In the genomic region with DNA sequence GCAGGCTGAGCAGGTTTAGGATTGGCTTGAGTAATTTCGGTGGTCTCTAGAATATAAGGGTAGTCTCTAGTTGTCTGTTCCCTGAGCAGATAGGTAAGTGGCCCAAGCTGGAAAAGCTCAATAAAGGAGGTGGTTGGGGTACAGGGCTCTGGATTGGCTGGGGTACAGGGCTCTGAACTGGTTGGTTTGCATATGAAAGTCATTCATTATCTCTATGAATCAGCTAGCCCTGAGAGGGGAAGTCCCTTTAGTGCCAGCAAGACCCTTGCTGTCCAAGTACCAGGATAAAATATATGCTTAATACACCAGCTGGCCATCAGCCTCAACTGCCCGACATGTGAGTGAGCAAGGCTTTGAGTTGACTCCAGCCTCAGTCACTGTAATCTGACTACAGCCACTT, we compare ENCODE assay signal across 25 cellular contexts.
DNase-seq lines count a peak whose midpoint lies in the region; ATAC-seq, FAIRE-seq and TF ChIP-seq lines count a peak whose summit lies in the region.
"Had no signal": no experiment of that assay in that cellular context is flagged by ENCODE, and none has a peak within 500 bp of the region (broad histone marks: within the 10 kb centered on the region; RNA-seq: fewer than 3 reads in every experiment).

No MANE protein-coding gene starts in this region.

- no peak for TF ChIP-seq POLR2A in GM12878 (IDR thresholded peaks at IDR 0.05; ENCODE audit: low read depth, low read length)

- no peak for TF ChIP-seq RAD21 in GM12878 (IDR thresholded peaks at IDR 0.05; ENCODE audit: insufficient read depth, low read depth, low read length)

- 0% methylated on average over 2 of the region's 2 CpGs for WGBS in GM12878 (ENCODE audit: insufficient coverage, insufficient replicate concordance, low lambda C conversion rate, missing lambda C conversion rate)

- no TSS peak for BruUV-seq in GM12878 (replicated peaks; lab: Mats Ljungman, UMichigan)

- ATAC-seq in activated naive CD8-positive, alpha-beta T cell treated with anti-CD3 and anti-CD28 coated beads, Interleukin-2, amount 50 U/mL, for 24 hours: peak; percentile 33
- ATAC-seq in GM12878 (peak; percentile 38; the same call in 2 of the 3 replicates), HG03342 (IDR thresholded peaks at IDR 0.05; ENCODE audit: unreplicated experiment) (no peak), HG03095 (IDR thresholded peaks at IDR 0.05; ENCODE audit: unreplicated experiment) (no peak)
- ATAC-seq in stimulated activated memory B cell treated with anti-CD40 and anti-IgM and Interleukin-4, amounts not matched to agents 10 μg/mL and 1 μg/mL and 100 μg/mL, for 72 hours: peak; percentile 36
- peak; percentile 56 for ATAC-seq in stimulated activated naive CD8-positive, alpha-beta T cell treated with anti-CD3 and anti-CD28 coated beads, Interleukin-15, amount 100 ng/mL, for 72 hours
- ATAC-seq: CD8-positive, alpha-beta T cell had no signal

- no peak for TF ChIP-seq EP300 in GM12878 (IDR thresholded peaks at IDR 0.05; ENCODE audit: borderline replicate concordance in 1 of 2, control insufficient read depth in 1 of 2, low read depth in 2 of 2, low read length in 2 of 2)

- H3K27ac Mint-ChIP-seq in activated naive CD8-positive, alpha-beta T cell treated with anti-CD3 and anti-CD28 coated beads, Interleukin-2, amount 50 U/mL, for 24 hours: no peak overlapping the region
- no peak overlapping the region for H3K27ac Mint-ChIP-seq in activated naive CD8-positive, alpha-beta T cell treated with anti-CD3 and anti-CD28 coated beads for 36 hours
- no peak overlapping the region for H3K27ac Mint-ChIP-seq in stimulated activated memory B cell treated with anti-CD40 and anti-IgM and Interleukin-4, amounts not matched to agents 10 μg/mL and 1 μg/mL and 100 μg/mL, for 72 hours
- H3K27ac Mint-ChIP-seq in stimulated activated naive CD8-positive, alpha-beta T cell treated with anti-CD3 and anti-CD28 coated beads, Interleukin-15, amount 100 ng/mL, for 72 hours: no peak overlapping the region
- H3K27ac Mint-ChIP-seq: B cell; CD4-positive, CD25-positive, alpha-beta regulatory T cell; CD8-positive, alpha-beta T cell; HFFc6 had no signal

- CTCF ChIA-PET in GM12878 (lab: Yijun Ruan, JAX): no interaction called here

- no peak for DNase-seq in activated naive CD8-positive, alpha-beta T cell treated with anti-CD3 and anti-CD28 coated beads, Interleukin-2, amount 50 U/mL, for 24 hours
- DNase-seq in activated naive CD8-positive, alpha-beta T cell treated with anti-CD3 and anti-CD28 coated beads for 36 hours: no peak
- no peak for DNase-seq in GM12878 (ENCODE audit: low read depth, low spot score)
- no peak for DNase-seq in stimulated activated naive CD8-positive, alpha-beta T cell treated with anti-CD3 and anti-CD28 coated beads, Interleukin-15, amount 100 ng/mL, for 72 hours
- DNase-seq in stimulated activated CD4-positive, alpha-beta T cell treated with anti-CD3 and anti-CD28 coated beads, Interleukin-2, amount 100 ng/mL, for 24 hours: no peak
- DNase-seq: Caco-2; CD4-positive, CD25-positive, alpha-beta regulatory T cell; CD8-positive, alpha-beta T cell; DMS153; DND-41; GOT3; HFFc6 had no signal

- in situ Hi-C loops in GM12878 (cut with MboI): no loop called here

- no peaks in the 10 kb centered on the region for H3K36me3 ChIP-seq in GM12878 (ENCODE audit: control insufficient read depth in 2 of 2, insufficient read depth in 2 of 2, low read length in 1 of 2)
- H3K36me3 ChIP-seq: BLaER1, HAP-1 had no signal

- no peak overlapping the region for H3K4me3 ChIP-seq in GM12878
- H3K4me3 ChIP-seq: BLaER1, HAP-1 had no signal

- no peak overlapping the region for H3K4me2 ChIP-seq in GM12878 (ENCODE audit: control insufficient read depth, insufficient read depth)
- H3K4me2 ChIP-seq: BLaER1 had no signal

- H3K4me1 ChIP-seq in GM12878 (ENCODE audit: control insufficient read depth, insufficient read depth, low read length): no peaks in the 10 kb centered on the region
- H3K4me1 ChIP-seq: Caco-2, HAP-1 had no signal

- H3K36me3 Mint-ChIP-seq in activated naive CD8-positive, alpha-beta T cell treated with anti-CD3 and anti-CD28 coated beads, Interleukin-2, amount 50 U/mL, for 24 hours (ENCODE audit: low read depth): no peaks in the 10 kb centered on the region
- H3K36me3 Mint-ChIP-seq in activated naive CD8-positive, alpha-beta T cell treated with anti-CD3 and anti-CD28 coated beads for 36 hours: no peaks in the 10 kb centered on the region
- peaks cover 6% of the 10 kb centered on the region for H3K36me3 Mint-ChIP-seq in stimulated activated memory B cell treated with anti-CD40 and anti-IgM and Interleukin-4, amounts not matched to agents 10 μg/mL and 1 μg/mL and 100 μg/mL, for 72 hours
- H3K36me3 Mint-ChIP-seq: CD8-positive, alpha-beta T cell had no signal

- H3K27me3 ChIP-seq in GM12878 (replicated peaks in 1 of 2; ENCODE audit: control insufficient read depth in 2 of 2, insufficient read depth in 2 of 2, low read length in 1 of 2): no peaks in the 10 kb centered on the region; a peak in 1 of 4 replicates
- H3K27me3 ChIP-seq: BLaER1 had no signal

- no peak for TF ChIP-seq CTCF in GM12878 (IDR thresholded peaks at IDR 0.05 in 2 of 3, conservative IDR thresholded peaks at IDR 0.05 in 1 of 3; ENCODE audit: control insufficient read depth in 2 of 3, extremely low read depth in 1 of 3, insufficient read depth in 1 of 3, low read depth in 3 of 3, low read length in 3 of 3)

- no peak overlapping the region for H3K27ac ChIP-seq in GM12878 (ENCODE audit: control insufficient read depth, insufficient read depth)
- H3K27ac ChIP-seq: 22Rv1, BLaER1, C4-2B had no signal

- H3K4me1 Mint-ChIP-seq in activated naive CD8-positive, alpha-beta T cell treated with anti-CD3 and anti-CD28 coated beads, Interleukin-2, amount 50 U/mL, for 24 hours: no peaks in the 10 kb centered on the region
- H3K4me1 Mint-ChIP-seq in activated naive CD8-positive, alpha-beta T cell treated with anti-CD3 and anti-CD28 coated beads for 36 hours: peaks cover 3% of the 10 kb centered on the region
- no peaks in the 10 kb centered on the region for H3K4me1 Mint-ChIP-seq in stimulated activated memory B cell treated with anti-CD40 and anti-IgM and Interleukin-4, amounts not matched to agents 10 μg/mL and 1 μg/mL and 100 μg/mL, for 72 hours
- peaks cover 6% of the 10 kb centered on the region for H3K4me1 Mint-ChIP-seq in stimulated activated naive CD8-positive, alpha-beta T cell treated with anti-CD3 and anti-CD28 coated beads, Interleukin-15, amount 100 ng/mL, for 72 hours
- H3K4me1 Mint-ChIP-seq: B cell had no signal

- intact Hi-C loops in GM12878 (cut with micrococcal nuclease; ENCODE audit: unreplicated experiment): no loop called here

- H3K9me3 ChIP-seq in GM12878 (replicated peaks; ENCODE audit: control insufficient read depth, insufficient read depth, low read length): no peaks in the 10 kb centered on the region
- H3K9me3 ChIP-seq: BLaER1, HAP-1 had no signal

- no peak overlapping the region for H2AFZ ChIP-seq in GM12878 (ENCODE audit: control insufficient read depth, low read depth, low read length)

- SMC1A ChIA-PET in GM12878 (lab: Charles Lee; ENCODE audit: uncharacterized antibody, unreplicated experiment): no interaction called here

- no peaks in the 10 kb centered on the region for H3K9me3 Mint-ChIP-seq in activated naive CD8-positive, alpha-beta T cell treated with anti-CD3 and anti-CD28 coated beads, Interleukin-2, amount 50 U/mL, for 24 hours
- no peaks in the 10 kb centered on the region for H3K9me3 Mint-ChIP-seq in activated naive CD8-positive, alpha-beta T cell treated with anti-CD3 and anti-CD28 coated beads for 36 hours
- peaks cover 3% of the 10 kb centered on the region for H3K9me3 Mint-ChIP-seq in stimulated activated memory B cell treated with anti-CD40 and anti-IgM and Interleukin-4, amounts not matched to agents 10 μg/mL and 1 μg/mL and 100 μg/mL, for 72 hours
- no peaks in the 10 kb centered on the region for H3K9me3 Mint-ChIP-seq in stimulated activated naive CD8-positive, alpha-beta T cell treated with anti-CD3 and anti-CD28 coated beads, Interleukin-15, amount 100 ng/mL, for 72 hours
- H3K9me3 Mint-ChIP-seq: CD4-positive, CD25-positive, alpha-beta regulatory T cell; CD8-positive, alpha-beta T cell; HFFc6 had no signal

- no peak for FAIRE-seq in GM12878 (lab: Jason Lieb, UNC)
- FAIRE-seq: A204.1, G401.6, GM12891, GM18507, H54 had no signal

- POLR2A ChIA-PET in GM12878 (lab: Charles Lee): no interaction called here

- H4K20me1 ChIP-seq in GM12878 (ENCODE audit: control insufficient read depth, insufficient read depth): no peaks in the 10 kb centered on the region
- H4K20me1 ChIP-seq: BLaER1 had no signal

- H3K9ac ChIP-seq in GM12878 (ENCODE audit: control insufficient read depth, insufficient read depth, low read length): no peak overlapping the region
- H3K9ac ChIP-seq: BLaER1 had no signal

- H3K4me3 Mint-ChIP-seq in activated naive CD8-positive, alpha-beta T cell treated with anti-CD3 and anti-CD28 coated beads, Interleukin-2, amount 50 U/mL, for 24 hours: no peak overlapping the region
- no peak overlapping the region for H3K4me3 Mint-ChIP-seq in activated naive CD8-positive, alpha-beta T cell treated with anti-CD3 and anti-CD28 coated beads for 36 hours
- H3K4me3 Mint-ChIP-seq in stimulated activated memory B cell treated with anti-CD40 and anti-IgM and Interleukin-4, amounts not matched to agents 10 μg/mL and 1 μg/mL and 100 μg/mL, for 72 hours: no peak overlapping the region
- H3K4me3 Mint-ChIP-seq in stimulated activated naive CD8-positive, alpha-beta T cell treated with anti-CD3 and anti-CD28 coated beads, Interleukin-15, amount 100 ng/mL, for 72 hours: no peak overlapping the region
- H3K4me3 Mint-ChIP-seq: B cell; CD4-positive, CD25-positive, alpha-beta regulatory T cell; CD8-positive, alpha-beta T cell; HFFc6 had no signal

- peaks cover 7% of the 10 kb centered on the region for H3K27me3 Mint-ChIP-seq in activated naive CD8-positive, alpha-beta T cell treated with anti-CD3 and anti-CD28 coated beads, Interleukin-2, amount 50 U/mL, for 24 hours
- peaks cover 4% of the 10 kb centered on the region for H3K27me3 Mint-ChIP-seq in activated naive CD8-positive, alpha-beta T cell treated with anti-CD3 and anti-CD28 coated beads for 36 hours
- peaks cover 20% of the 10 kb centered on the region for H3K27me3 Mint-ChIP-seq in stimulated activated memory B cell treated with anti-CD40 and anti-IgM and Interleukin-4, amounts not matched to agents 10 μg/mL and 1 μg/mL and 100 μg/mL, for 72 hours
- peaks cover 13% of the 10 kb centered on the region for H3K27me3 Mint-ChIP-seq in stimulated activated naive CD8-positive, alpha-beta T cell treated with anti-CD3 and anti-CD28 coated beads, Interleukin-15, amount 100 ng/mL, for 72 hours

- RAD21 ChIA-PET in GM12878 (lab: Charles Lee; ENCODE audit: unreplicated experiment): interaction anchor here (1.0 kb wide), 1 partner anchor 83 kb away, joined by 3 read pairs; no protein-coding TSS in a partner anchor

- no peaks in the 10 kb centered on the region for H3K79me2 ChIP-seq in GM12878 (ENCODE audit: control insufficient read depth, insufficient read depth, low read length)

TF ChIP-seq in GM12878, 131 proteins besides CTCF, POLR2A, EP300 and RAD21:
- TF ChIP-seq SMARCA5 (IDR thresholded peaks at IDR 0.05): no peak
- no peak for TF ChIP-seq FOXM1 (IDR thresholded peaks at IDR 0.05; ENCODE audit: low read depth, low read length)

Comparison
In these comparisons a context has a peak if more than half of its experiments do, and no peak if none do; other contexts are left out.
1. ATAC-seq: peak in activated naive CD8-positive, alpha-beta T cell treated with anti-CD3 and anti-CD28 coated beads, Interleukin-2, amount 50 U/mL, for 24 hours (single experiment), GM12878 (single experiment), stimulated activated memory B cell treated with anti-CD40 and anti-IgM and Interleukin-4, amounts not matched to agents 10 μg/mL and 1 μg/mL and 100 μg/mL, for 72 hours (single experiment) and stimulated activated naive CD8-positive, alpha-beta T cell treated with anti-CD3 and anti-CD28 coated beads, Interleukin-15, amount 100 ng/mL, for 72 hours (single experiment); none in HG03342 (single experiment) and HG03095 (single experiment).